ENCODE assay signal across 1 cellular context in the genomic region with DNA sequence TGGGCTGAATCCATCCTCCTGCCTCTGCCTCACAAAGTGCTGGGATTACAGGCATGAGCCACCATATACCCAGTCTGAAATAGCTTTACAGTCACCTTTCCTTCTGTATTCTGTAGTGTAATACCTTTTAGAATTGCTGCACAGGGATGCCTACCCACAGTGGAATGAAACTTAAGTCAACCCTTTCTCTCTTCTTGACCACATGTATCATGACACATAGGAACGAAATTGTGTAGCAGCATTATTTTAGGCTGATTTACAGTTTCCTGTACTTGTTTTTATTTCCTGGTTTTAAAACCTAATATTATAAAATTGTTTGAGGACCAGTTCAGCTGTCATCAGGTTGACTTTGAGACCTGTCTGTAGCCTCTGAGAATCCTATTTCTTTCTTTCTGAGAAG.
TF ChIP-seq lines count a peak whose summit lies in the region.

No MANE protein-coding gene starts in this region.

TF ChIP-seq in HCT116, 20 proteins besides CTCF, POLR2A, EP300 and RAD21 (continued from another document):
- TF ChIP-seq, protein P1, sequence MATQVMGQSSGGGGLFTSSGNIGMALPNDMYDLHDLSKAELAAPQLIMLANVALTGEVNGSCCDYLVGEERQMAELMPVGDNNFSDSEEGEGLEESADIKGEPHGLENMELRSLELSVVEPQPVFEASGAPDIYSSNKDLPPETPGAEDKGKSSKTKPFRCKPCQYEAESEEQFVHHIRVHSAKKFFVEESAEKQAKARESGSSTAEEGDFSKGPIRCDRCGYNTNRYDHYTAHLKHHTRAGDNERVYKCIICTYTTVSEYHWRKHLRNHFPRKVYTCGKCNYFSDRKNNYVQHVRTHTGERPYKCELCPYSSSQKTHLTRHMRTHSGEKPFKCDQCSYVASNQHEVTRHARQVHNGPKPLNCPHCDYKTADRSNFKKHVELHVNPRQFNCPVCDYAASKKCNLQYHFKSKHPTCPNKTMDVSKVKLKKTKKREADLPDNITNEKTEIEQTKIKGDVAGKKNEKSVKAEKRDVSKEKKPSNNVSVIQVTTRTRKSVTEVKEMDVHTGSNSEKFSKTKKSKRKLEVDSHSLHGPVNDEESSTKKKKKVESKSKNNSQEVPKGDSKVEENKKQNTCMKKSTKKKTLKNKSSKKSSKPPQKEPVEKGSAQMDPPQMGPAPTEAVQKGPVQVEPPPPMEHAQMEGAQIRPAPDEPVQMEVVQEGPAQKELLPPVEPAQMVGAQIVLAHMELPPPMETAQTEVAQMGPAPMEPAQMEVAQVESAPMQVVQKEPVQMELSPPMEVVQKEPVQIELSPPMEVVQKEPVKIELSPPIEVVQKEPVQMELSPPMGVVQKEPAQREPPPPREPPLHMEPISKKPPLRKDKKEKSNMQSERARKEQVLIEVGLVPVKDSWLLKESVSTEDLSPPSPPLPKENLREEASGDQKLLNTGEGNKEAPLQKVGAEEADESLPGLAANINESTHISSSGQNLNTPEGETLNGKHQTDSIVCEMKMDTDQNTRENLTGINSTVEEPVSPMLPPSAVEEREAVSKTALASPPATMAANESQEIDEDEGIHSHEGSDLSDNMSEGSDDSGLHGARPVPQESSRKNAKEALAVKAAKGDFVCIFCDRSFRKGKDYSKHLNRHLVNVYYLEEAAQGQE (IDR thresholded peaks at IDR 0.05; ENCODE audit: low read depth) = no peak
- TF ChIP-seq ELF1 (IDR thresholded peaks at IDR 0.05; ENCODE audit: borderline replicate concordance, low read depth) = no peak
- TF ChIP-seq, protein P2, sequence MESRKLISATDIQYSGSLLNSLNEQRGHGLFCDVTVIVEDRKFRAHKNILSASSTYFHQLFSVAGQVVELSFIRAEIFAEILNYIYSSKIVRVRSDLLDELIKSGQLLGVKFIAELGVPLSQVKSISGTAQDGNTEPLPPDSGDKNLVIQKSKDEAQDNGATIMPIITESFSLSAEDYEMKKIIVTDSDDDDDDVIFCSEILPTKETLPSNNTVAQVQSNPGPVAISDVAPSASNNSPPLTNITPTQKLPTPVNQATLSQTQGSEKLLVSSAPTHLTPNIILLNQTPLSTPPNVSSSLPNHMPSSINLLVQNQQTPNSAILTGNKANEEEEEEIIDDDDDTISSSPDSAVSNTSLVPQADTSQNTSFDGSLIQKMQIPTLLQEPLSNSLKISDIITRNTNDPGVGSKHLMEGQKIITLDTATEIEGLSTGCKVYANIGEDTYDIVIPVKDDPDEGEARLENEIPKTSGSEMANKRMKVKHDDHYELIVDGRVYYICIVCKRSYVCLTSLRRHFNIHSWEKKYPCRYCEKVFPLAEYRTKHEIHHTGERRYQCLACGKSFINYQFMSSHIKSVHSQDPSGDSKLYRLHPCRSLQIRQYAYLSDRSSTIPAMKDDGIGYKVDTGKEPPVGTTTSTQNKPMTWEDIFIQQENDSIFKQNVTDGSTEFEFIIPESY (IDR thresholded peaks at IDR 0.05; ENCODE audit: extremely low read depth, insufficient replicate concordance, low read length) = no peak
- TF ChIP-seq, protein P3, sequence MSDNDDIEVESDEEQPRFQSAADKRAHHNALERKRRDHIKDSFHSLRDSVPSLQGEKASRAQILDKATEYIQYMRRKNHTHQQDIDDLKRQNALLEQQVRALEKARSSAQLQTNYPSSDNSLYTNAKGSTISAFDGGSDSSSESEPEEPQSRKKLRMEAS (IDR thresholded peaks at IDR 0.05) = no peak
- no peak for TF ChIP-seq ZFX (IDR thresholded peaks at IDR 0.05)
